In genomic region chr5:159504106-159504856, GRCh38 we compare ENCODE assay signal across 13 cellular contexts.
DNase-seq lines count a peak whose midpoint lies in the region; ATAC-seq and TF ChIP-seq lines count a peak whose summit lies in the region.
"Had no signal": no experiment of that assay in that cellular context is flagged by ENCODE, and none has a peak within 500 bp of the region (broad histone marks: within the 10 kb centered on the region; RNA-seq: fewer than 3 reads in every experiment).

No MANE protein-coding gene starts in this region.

- no peak overlapping the region for H2BK15ac ChIP-seq in mesenchymal stem cell (ENCODE audit: low read depth, poor library complexity, severe bottlenecking)

- no peaks in the 10 kb centered on the region for H3K4me1 ChIP-seq in mesenchymal stem cell (ENCODE audit: control insufficient read depth, insufficient read depth, low read depth, low read length)

- no peak overlapping the region for H3K4me2 ChIP-seq in mesenchymal stem cell (ENCODE audit: low read length, poor library complexity, severe bottlenecking)

- H3K18ac ChIP-seq in mesenchymal stem cell (ENCODE audit: low read depth in 1 of 2, low read length in 2 of 2), result no peak overlapping the region

- no peaks in the 10 kb centered on the region for H3K36me3 ChIP-seq in mesenchymal stem cell (ENCODE audit: control insufficient read depth in 1 of 2, insufficient read depth in 2 of 2, low read depth in 1 of 2, low read length in 2 of 2)

- ATAC-seq in HG03442 (IDR thresholded peaks at IDR 0.05; ENCODE audit: unreplicated experiment), result no peak
- ATAC-seq: activated CD8-positive, alpha-beta memory T cell treated with anti-CD3 and anti-CD28 coated beads, Interleukin-2, amount 10 ng/mL, durations not matched to agents 7 days and 5 days; K562; stimulated activated effector memory CD8-positive, alpha-beta T cell treated with anti-CD3 and anti-CD28 coated beads, Interleukin-12 subunit alpha, Interleukin-12 subunit beta, amount 100 ng/mL, for 72 hours had no signal

- 56% methylated on average over 2 of the region's 2 CpGs for WGBS in mesenchymal stem cell

- no peak overlapping the region for H4K91ac ChIP-seq in mesenchymal stem cell (ENCODE audit: low read length)

- no peaks in the 10 kb centered on the region for H3K27me3 Mint-ChIP-seq in type B pancreatic cell
- H3K27me3 Mint-ChIP-seq: activated naive CD4-positive, alpha-beta T cell treated with anti-CD3 and anti-CD28 coated beads, Interleukin-2, amount 50 U/mL, for 24 hours had no signal

- H3K4me3 ChIP-seq in choroid plexus epithelial cell (ENCODE audit: low read depth, low read length), result no peak overlapping the region
- H3K4me3 ChIP-seq in mesenchymal stem cell (ENCODE audit: insufficient read depth in 1 of 2, low read depth in 1 of 2, low read length in 2 of 2), result peak overlapping the region in 1 of 2 experiments; percentile 53
- H3K4me3 ChIP-seq: K562 had no signal

- TF ChIP-seq CTCF in choroid plexus epithelial cell (conservative IDR thresholded peaks at IDR 0.05; ENCODE audit: low read depth, low read length), result no peak
- TF ChIP-seq CTCF in type B pancreatic cell (conservative IDR thresholded peaks at IDR 0.05), result no peak

- no peaks in the 10 kb centered on the region for H3K36me3 Mint-ChIP-seq in type B pancreatic cell
- H3K36me3 Mint-ChIP-seq: activated CD8-positive, alpha-beta memory T cell treated with anti-CD3 and anti-CD28 coated beads, Interleukin-2, amount 10 ng/mL, durations not matched to agents 7 days and 5 days; activated naive CD4-positive, alpha-beta T cell treated with anti-CD3 and anti-CD28 coated beads, Interleukin-2, amount 50 U/mL, for 24 hours; stimulated activated effector memory CD8-positive, alpha-beta T cell treated with anti-CD3 and anti-CD28 coated beads, Interleukin-12 subunit alpha, Interleukin-12 subunit beta, amount 100 ng/mL, for 72 hours had no signal

- H3K4me1 Mint-ChIP-seq in type B pancreatic cell (ENCODE audit: unreplicated experiment), result peaks cover 13% of the 10 kb centered on the region
- H3K4me1 Mint-ChIP-seq: activated CD8-positive, alpha-beta memory T cell treated with anti-CD3 and anti-CD28 coated beads, Interleukin-2, amount 10 ng/mL, durations not matched to agents 7 days and 5 days; activated naive CD4-positive, alpha-beta T cell treated with anti-CD3 and anti-CD28 coated beads, Interleukin-2, amount 50 U/mL, for 24 hours; stimulated activated effector memory CD8-positive, alpha-beta T cell treated with anti-CD3 and anti-CD28 coated beads, Interleukin-12 subunit alpha, Interleukin-12 subunit beta, amount 100 ng/mL, for 72 hours had no signal

- no peak overlapping the region for H2BK5ac ChIP-seq in mesenchymal stem cell (ENCODE audit: low read depth, low read length, poor library complexity, severe bottlenecking)

- H3K9me3 ChIP-seq in mesenchymal stem cell (ENCODE audit: control insufficient read depth, low read length), result peaks cover 4% of the 10 kb centered on the region

- no peak overlapping the region for H2AK5ac ChIP-seq in mesenchymal stem cell (ENCODE audit: low read length, severe bottlenecking)

- H3K4ac ChIP-seq in mesenchymal stem cell (ENCODE audit: low read depth in 1 of 2, low read length in 2 of 2), result no peak overlapping the region

- no peaks in the 10 kb centered on the region for H3K79me1 ChIP-seq in mesenchymal stem cell (replicated peaks; ENCODE audit: low read length, poor library complexity, severe bottlenecking)

- peak overlapping the region; percentile 54 for H3K9ac ChIP-seq in mesenchymal stem cell (ENCODE audit: low read length)

- H4K8ac ChIP-seq in mesenchymal stem cell (ENCODE audit: low read length), result no peak overlapping the region

- H2BK120ac ChIP-seq in mesenchymal stem cell (ENCODE audit: low read depth, low read length), result no peak overlapping the region

- H3K4me3 Mint-ChIP-seq in type B pancreatic cell, result peak overlapping the region; percentile 19
- H3K4me3 Mint-ChIP-seq: activated CD8-positive, alpha-beta memory T cell treated with anti-CD3 and anti-CD28 coated beads, Interleukin-2, amount 10 ng/mL, durations not matched to agents 7 days and 5 days; activated naive CD4-positive, alpha-beta T cell treated with anti-CD3 and anti-CD28 coated beads, Interleukin-2, amount 50 U/mL, for 24 hours; stimulated activated effector memory CD8-positive, alpha-beta T cell treated with anti-CD3 and anti-CD28 coated beads, Interleukin-12 subunit alpha, Interleukin-12 subunit beta, amount 100 ng/mL, for 72 hours had no signal

- no peak overlapping the region for H2BK12ac ChIP-seq in mesenchymal stem cell (ENCODE audit: low read length in 2 of 2)

- no peak overlapping the region for H3K23ac ChIP-seq in mesenchymal stem cell (ENCODE audit: low read length in 2 of 2)

- H3K9me3 Mint-ChIP-seq in type B pancreatic cell, result peaks cover 4% of the 10 kb centered on the region
- H3K9me3 Mint-ChIP-seq: activated naive CD4-positive, alpha-beta T cell treated with anti-CD3 and anti-CD28 coated beads, Interleukin-2, amount 50 U/mL, for 24 hours; stimulated activated effector memory CD8-positive, alpha-beta T cell treated with anti-CD3 and anti-CD28 coated beads, Interleukin-12 subunit alpha, Interleukin-12 subunit beta, amount 100 ng/mL, for 72 hours had no signal

- H3K27ac ChIP-seq in mesenchymal stem cell (ENCODE audit: low read length, poor library complexity, severe bottlenecking), result no peak overlapping the region

- peak overlapping the region; percentile 86 for H3K27ac Mint-ChIP-seq in type B pancreatic cell
- H3K27ac Mint-ChIP-seq: activated CD8-positive, alpha-beta memory T cell treated with anti-CD3 and anti-CD28 coated beads, Interleukin-2, amount 10 ng/mL, durations not matched to agents 7 days and 5 days; activated naive CD4-positive, alpha-beta T cell treated with anti-CD3 and anti-CD28 coated beads, Interleukin-2, amount 50 U/mL, for 24 hours; stimulated activated effector memory CD8-positive, alpha-beta T cell treated with anti-CD3 and anti-CD28 coated beads, Interleukin-12 subunit alpha, Interleukin-12 subunit beta, amount 100 ng/mL, for 72 hours had no signal

- DNase-seq in LHCN-M2 (ENCODE audit: low read depth) (peak; percentile 5), choroid plexus epithelial cell (ENCODE audit: low read depth) (peak; percentile 82), mesenchymal stem cell (peak; percentile 70), type B pancreatic cell (ENCODE audit: extremely low spot score, unreplicated experiment) (no peak), superior temporal gyrus (ENCODE audit: extremely low spot score) (no peak)
- no peak for DNase-seq in stimulated activated CD4-positive, alpha-beta T cell treated with anti-CD3 and anti-CD28 coated beads, Interleukin-4, amount 100 ng/mL, for 24 hours
- DNase-seq: activated CD8-positive, alpha-beta memory T cell treated with anti-CD3 and anti-CD28 coated beads, Interleukin-2, amount 10 ng/mL, durations not matched to agents 7 days and 5 days; NCI-H748 treated with DMSO at 0.1 percent for 48 hours; SHP77 had no signal

- H3K27me3 ChIP-seq in mesenchymal stem cell (ENCODE audit: control insufficient read depth in 1 of 2, insufficient read depth in 1 of 2, low read length in 2 of 2), result peaks cover 0 to 12% of the 10 kb centered on the region in 2 experiments

- H3K14ac ChIP-seq in mesenchymal stem cell (ENCODE audit: low read length in 2 of 2), result no peak overlapping the region

- no peak overlapping the region for H2AFZ ChIP-seq in mesenchymal stem cell (ENCODE audit: low read depth, low read length)

Comparison
In these comparisons a context has a peak if more than half of its experiments do, and no peak if none do; other contexts are left out.
1. DNase-seq: peak in LHCN-M2 (single experiment), choroid plexus epithelial cell (single experiment) and mesenchymal stem cell (single experiment); none in type B pancreatic cell (single experiment), stimulated activated CD4-positive, alpha-beta T cell treated with anti-CD3 and anti-CD28 coated beads, Interleukin-4, amount 100 ng/mL, for 24 hours (single experiment) and superior temporal gyrus (single experiment).